11 cellular contexts compared by ENCODE assay signal in genomic region chr4:100224701-100225100, GRCh38. TPM values are rescaled to one million over a fixed set of nuclear protein-coding genes. Genes with fewer than 3 reads are reported as not detected.
"Had no signal": no experiment of that assay in that cellular context is flagged by ENCODE, and none has a peak within 500 bp of the region (broad histone marks: within the 10 kb centered on the region; RNA-seq: fewer than 3 reads in every experiment).

No MANE protein-coding gene starts in this region.

- H3K4me3 Mint-ChIP-seq: HFFc6 had no signal

- H3K4me3 ChIP-seq: GM23248, HAP-1, K562 had no signal

- H3K27ac Mint-ChIP-seq: HFFc6 had no signal

- ATAC-seq: HCT116, K562 had no signal

- H3K4me1 ChIP-seq: HAP-1 had no signal

- H3K36me3 ChIP-seq: HAP-1 had no signal

- FAIRE-seq: HTR-8/SVneo, K562 had no signal

- H3K27ac ChIP-seq: GM23248 had no signal

- H3K9ac ChIP-seq: GM23248 had no signal

- DNase-seq: GM23248, GOT3, H7, HFFc6, IMR-90 had no signal

- H2AFZ ChIP-seq: GM23248 had no signal

RNA-seq across cellular contexts. Expression of gene DDIT4L, which starts 34.4 kb away (rescaled TPM):
- total RNA-seq: H4, HT-29, K562 had no signal
- polyA plus RNA-seq: K562 had no signal
